In the genomic region with DNA sequence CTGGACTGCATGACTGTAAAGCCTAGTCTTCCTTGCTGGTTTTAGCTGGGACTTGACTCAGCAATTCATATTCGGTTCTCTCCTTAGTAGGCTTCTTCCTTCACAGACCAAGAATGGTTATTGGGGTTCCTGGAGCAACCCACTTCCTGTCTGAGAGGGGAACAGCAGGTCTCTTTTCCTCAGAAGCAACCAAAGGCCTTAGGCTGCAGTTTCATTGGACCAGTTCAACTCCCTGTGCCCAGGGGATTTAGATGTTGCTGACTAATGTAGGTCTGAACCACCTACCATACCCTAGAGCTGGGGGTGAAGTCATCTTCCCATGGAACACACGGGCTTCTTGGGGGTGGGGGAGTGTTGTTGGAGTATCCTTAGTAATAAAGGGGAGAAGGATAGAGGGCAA, we compare ENCODE assay signal across 22 cellular contexts.
DNase-seq lines count a peak whose midpoint lies in the region; ATAC-seq and TF ChIP-seq lines count a peak whose summit lies in the region.
"Had no signal": no experiment of that assay in that cellular context is flagged by ENCODE, and none has a peak within 500 bp of the region (broad histone marks: within the 10 kb centered on the region; RNA-seq: fewer than 3 reads in every experiment).

No MANE protein-coding gene starts in this region.

- H3K36me3 Mint-ChIP-seq in naive thymus-derived CD4-positive, alpha-beta T cell = peaks cover 0 to 12% (median 0%) of the 10 kb centered on the region in 5 donors
- H3K36me3 Mint-ChIP-seq: naive B cell had no signal

- peak; percentile 83 for ATAC-seq in DND-41 (ENCODE audit: insufficient read depth, low read depth)
- no peak for ATAC-seq in naive thymus-derived CD4-positive, alpha-beta T cell
- ATAC-seq: activated CD8-positive, alpha-beta T cell treated with anti-CD3 and anti-CD28 coated beads, Interleukin-2, amount 10 ng/mL, durations not matched to agents 7 days and 5 days; sciatic nerve had no signal

- peaks cover 15% of the 10 kb centered on the region for H3K4me1 ChIP-seq in DND-41 (ENCODE audit: insufficient read depth, low read length)
- H3K4me1 ChIP-seq in naive thymus-derived CD4-positive, alpha-beta T cell (ENCODE audit: control insufficient read depth in 2 of 2, insufficient read depth in 2 of 2, low read length in 2 of 2) = peaks cover 0 to 32% of the 10 kb centered on the region in 2 donors
- H3K4me1 ChIP-seq: parathyroid adenoma had no signal

- TF ChIP-seq CTCF in DND-41 (IDR thresholded peaks at IDR 0.05; ENCODE audit: borderline replicate concordance, extremely low read depth, low read length, poor library complexity, severe bottlenecking) (no peak), HL-60 (IDR thresholded peaks at IDR 0.05; ENCODE audit: insufficient read depth, low read length) (no peak)

- H3K4me2 ChIP-seq in DND-41 (ENCODE audit: insufficient read depth, low read length) = no peak overlapping the region

- H3K27ac ChIP-seq in DND-41 (ENCODE audit: low read length) = no peak overlapping the region
- H3K27ac ChIP-seq in HL-60 (replicated peaks) = no peak overlapping the region; the same call in 1 of the 2 replicates
- H3K27ac ChIP-seq in naive thymus-derived CD4-positive, alpha-beta T cell (ENCODE audit: low read depth, low read length) = no peak overlapping the region
- H3K27ac ChIP-seq: parathyroid adenoma, tibial nerve had no signal

- H3K4me3 Mint-ChIP-seq in naive thymus-derived CD4-positive, alpha-beta T cell = peak overlapping the region in 4 of 10 donors; percentile 4 to 49 (median 24)
- H3K4me3 Mint-ChIP-seq: activated CD8-positive, alpha-beta T cell treated with anti-CD3 and anti-CD28 coated beads, Interleukin-2, amount 10 ng/mL, durations not matched to agents 7 days and 5 days; HFFc6; naive B cell; stimulated activated naive CD8-positive, alpha-beta T cell treated with anti-CD3 and anti-CD28 coated beads, Interleukin-15, Interleukin-2, amounts not matched to agents 100 ng/mL and 50 ng/mL, for 24 hours had no signal

- POLR2A ChIA-PET in naive thymus-derived CD4-positive, alpha-beta T cell (lab: Charles Lee) = no interaction called here

- no peak overlapping the region for H3K4me3 ChIP-seq in DND-41 (ENCODE audit: low read depth in 1 of 2, low read length in 2 of 2)
- H3K4me3 ChIP-seq in HL-60 (replicated peaks; ENCODE audit: insufficient read depth, low read length) = no peak overlapping the region
- no peak overlapping the region for H3K4me3 ChIP-seq in naive thymus-derived CD4-positive, alpha-beta T cell (ENCODE audit: low read length)
- H3K4me3 ChIP-seq: tibial nerve had no signal

- H3K27me3 ChIP-seq in DND-41 (ENCODE audit: insufficient read depth, low read length, poor library complexity) = no peaks in the 10 kb centered on the region
- H3K27me3 ChIP-seq in HL-60 (ENCODE audit: insufficient read depth, poor library complexity, severe bottlenecking) = no peaks in the 10 kb centered on the region
- no peaks in the 10 kb centered on the region for H3K27me3 ChIP-seq in naive thymus-derived CD4-positive, alpha-beta T cell (ENCODE audit: control insufficient read depth in 2 of 2, insufficient read depth in 2 of 2, low read length in 2 of 2)
- H3K27me3 ChIP-seq: tibial nerve had no signal

- H3K4me1 Mint-ChIP-seq in naive thymus-derived CD4-positive, alpha-beta T cell = peaks cover 30 to 76% (median 63%) of the 10 kb centered on the region in 7 donors

- peak overlapping the region in 5 of 9 donors; percentile 5 to 82 (median 12) for H3K27ac Mint-ChIP-seq in naive thymus-derived CD4-positive, alpha-beta T cell
- H3K27ac Mint-ChIP-seq: activated CD8-positive, alpha-beta T cell treated with anti-CD3 and anti-CD28 coated beads, Interleukin-2, amount 10 ng/mL, durations not matched to agents 7 days and 5 days; HFFc6; stimulated activated naive CD8-positive, alpha-beta T cell treated with anti-CD3 and anti-CD28 coated beads, Interleukin-15, Interleukin-2, amounts not matched to agents 100 ng/mL and 50 ng/mL, for 24 hours had no signal

- no peaks in the 10 kb centered on the region for H3K36me3 ChIP-seq in DND-41 (ENCODE audit: insufficient read depth, low read length)
- H3K36me3 ChIP-seq in naive thymus-derived CD4-positive, alpha-beta T cell (ENCODE audit: control insufficient read depth in 2 of 3, insufficient read depth in 3 of 3, low read length in 3 of 3) = no peaks in the 10 kb centered on the region

- no peak overlapping the region for H3K9ac ChIP-seq in DND-41 (ENCODE audit: low read depth, low read length)
- H3K9ac ChIP-seq: parathyroid adenoma had no signal

- no peaks in the 10 kb centered on the region for H3K9me3 ChIP-seq in DND-41 (ENCODE audit: insufficient read depth, low read length, severe bottlenecking)
- no peaks in the 10 kb centered on the region for H3K9me3 ChIP-seq in naive thymus-derived CD4-positive, alpha-beta T cell (ENCODE audit: control insufficient read depth in 2 of 3, low read length in 3 of 3)
- H3K9me3 ChIP-seq: tibial nerve had no signal

- no peaks in the 10 kb centered on the region for H3K9me3 Mint-ChIP-seq in naive thymus-derived CD4-positive, alpha-beta T cell
- H3K9me3 Mint-ChIP-seq: HFFc6; naive B cell; stimulated activated naive CD8-positive, alpha-beta T cell treated with anti-CD3 and anti-CD28 coated beads, Interleukin-15, Interleukin-2, amounts not matched to agents 100 ng/mL and 50 ng/mL, for 24 hours had no signal

- intact Hi-C loops in naive thymus-derived CD4-positive, alpha-beta T cell (cut with micrococcal nuclease) = loop anchor here in 1 of 2 donors (10.0 kb wide), 1 partner anchor 117 kb away; no protein-coding TSS in a partner anchor

- H3K27me3 Mint-ChIP-seq in naive thymus-derived CD4-positive, alpha-beta T cell = no peaks in the 10 kb centered on the region
- H3K27me3 Mint-ChIP-seq: naive B cell; stimulated activated naive CD8-positive, alpha-beta T cell treated with anti-CD3 and anti-CD28 coated beads, Interleukin-15, Interleukin-2, amounts not matched to agents 100 ng/mL and 50 ng/mL, for 24 hours had no signal

- no peaks in the 10 kb centered on the region for H4K20me1 ChIP-seq in DND-41 (ENCODE audit: insufficient read depth, low read length)

- no peak overlapping the region for H2AFZ ChIP-seq in DND-41 (ENCODE audit: low read depth, low read length)
- H2AFZ ChIP-seq: parathyroid adenoma had no signal

- DNase-seq in DND-41 (peak; percentile 40), HL-60 (ENCODE audit: low read depth in 1 of 2, low spot score in 1 of 2) (peak; percentile 51 to 57), UCSD-AML1 (lab: John Stamatoyannopoulos, UW; ENCODE audit: unreplicated experiment) (peak; percentile 33), SKM-1 treated with dmso at 0.1 percent for 144 hours (lab: John Stamatoyannopoulos, UW; ENCODE audit: unreplicated experiment) (no peak), DMS53 (lab: John Stamatoyannopoulos, UW) (no peak)
- DNase-seq in naive thymus-derived CD4-positive, alpha-beta T cell = no peak
- no peak for DNase-seq in stimulated activated naive CD4-positive, alpha-beta T cell (lab: John Stamatoyannopoulos, UW)
- DNase-seq: activated CD8-positive, alpha-beta T cell treated with anti-CD3 and anti-CD28 coated beads, Interleukin-2, amount 10 ng/mL, durations not matched to agents 7 days and 5 days; C1 segment of cervical spinal cord; cortex of kidney; HFFc6; KG1; kidney; mesenchymal stem cell; naive B cell; NCI-H1105 treated with DMSO at 0.1 percent for 48 hours; NCI-H526; SHP77 had no signal

- no peaks in the 10 kb centered on the region for H3K79me2 ChIP-seq in DND-41 (ENCODE audit: insufficient read depth, low read length)
- H3K79me2 ChIP-seq: parathyroid adenoma had no signal

- CTCF ChIA-PET in naive thymus-derived CD4-positive, alpha-beta T cell (lab: Charles Lee) = interaction anchor here (0.6 kb wide), 1 partner anchor 9 kb away, joined by 3 read pairs; no protein-coding TSS in a partner anchor

Comparison
In these comparisons a context has a peak if more than half of its experiments do, and no peak if none do; other contexts are left out.
1. DNase-seq: peak in DND-41 (single experiment), HL-60 (2 of 2) and UCSD-AML1 (single experiment); none in naive thymus-derived CD4-positive, alpha-beta T cell (0 of 9), stimulated activated naive CD4-positive, alpha-beta T cell (0 of 6), SKM-1 treated with dmso at 0.1 percent for 144 hours (single experiment) and DMS53 (single experiment).